Comparison of ENCODE assay signal across 1 cellular context in the genomic region with DNA sequence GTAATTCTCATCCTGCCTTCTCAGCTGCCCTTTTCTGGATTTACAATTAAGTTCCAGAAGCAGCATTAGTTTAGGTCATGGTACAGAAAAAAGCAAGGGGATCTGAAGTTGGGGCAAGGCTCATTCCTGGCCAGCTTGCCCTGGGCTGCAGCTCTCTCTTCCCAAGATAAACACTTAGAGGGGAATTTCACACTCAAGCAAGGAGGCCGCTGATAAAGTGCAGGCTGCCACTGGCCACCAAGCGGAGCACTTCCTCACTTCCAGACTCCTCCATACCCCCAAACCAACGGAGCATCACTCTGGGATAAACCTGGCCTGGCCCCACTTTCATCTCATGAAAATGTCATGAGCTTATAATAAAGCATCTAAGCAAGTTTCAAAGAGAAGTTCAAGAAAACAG.
TF ChIP-seq lines count a peak whose summit lies in the region.

No MANE protein-coding gene starts in this region.

TF ChIP-seq in GM23338, 12 proteins besides CTCF, POLR2A, EP300 and RAD21 (continued from another document):
- TF ChIP-seq JUNB (IDR thresholded peaks at IDR 0.05; ENCODE audit: unreplicated experiment) (no peak), NANOG (IDR thresholded peaks at IDR 0.05; ENCODE audit: borderline replicate concordance) (no peak)
